Comparison of ENCODE assay signal across 9 cellular contexts in genomic region chr5:173326501-173326960, GRCh38. TPM values are rescaled to one million over a fixed set of nuclear protein-coding genes. Genes with fewer than 3 reads are reported as not detected.
A peak's percentile ranks its signal among the peaks of the same experiment; 100 is the strongest.
DNase-seq lines count a peak whose midpoint lies in the region; ATAC-seq and TF ChIP-seq lines count a peak whose summit lies in the region.
"Had no signal": no experiment of that assay in that cellular context is flagged by ENCODE, and none has a peak within 500 bp of the region (broad histone marks: within the 10 kb centered on the region; RNA-seq: fewer than 3 reads in every experiment).

No MANE protein-coding gene starts in this region.

- H3K36me3 Mint-ChIP-seq in stimulated activated memory B cell treated with anti-CD40 and anti-IgM and Interleukin-4, amounts not matched to agents 10 μg/mL and 1 μg/mL and 100 μg/mL, for 72 hours, result no peaks in the 10 kb centered on the region

- ATAC-seq in stimulated activated memory B cell treated with anti-CD40 and anti-IgM and Interleukin-4, amounts not matched to agents 10 μg/mL and 1 μg/mL and 100 μg/mL, for 72 hours, result no peak

- H3K27me3 Mint-ChIP-seq in stimulated activated memory B cell treated with anti-CD40 and anti-IgM and Interleukin-4, amounts not matched to agents 10 μg/mL and 1 μg/mL and 100 μg/mL, for 72 hours, result peaks cover 73% of the 10 kb centered on the region

- no peak overlapping the region for H3K27ac Mint-ChIP-seq in stimulated activated memory B cell treated with anti-CD40 and anti-IgM and Interleukin-4, amounts not matched to agents 10 μg/mL and 1 μg/mL and 100 μg/mL, for 72 hours

- H3K27ac ChIP-seq in epithelial cell of prostate, result peak overlapping the region; percentile 95
- H3K27ac ChIP-seq: KMS-11 had no signal

- peaks cover 20% of the 10 kb centered on the region for H3K4me1 Mint-ChIP-seq in stimulated activated memory B cell treated with anti-CD40 and anti-IgM and Interleukin-4, amounts not matched to agents 10 μg/mL and 1 μg/mL and 100 μg/mL, for 72 hours

- H3K4me3 ChIP-seq in skeletal muscle cell (ENCODE audit: low read depth, low read length), result peak overlapping the region; percentile 89

- H3K4me3 Mint-ChIP-seq in stimulated activated memory B cell treated with anti-CD40 and anti-IgM and Interleukin-4, amounts not matched to agents 10 μg/mL and 1 μg/mL and 100 μg/mL, for 72 hours, result no peak overlapping the region

- H3K9me3 Mint-ChIP-seq in stimulated activated memory B cell treated with anti-CD40 and anti-IgM and Interleukin-4, amounts not matched to agents 10 μg/mL and 1 μg/mL and 100 μg/mL, for 72 hours, result peaks cover 3% of the 10 kb centered on the region

- DNase-seq in SIG-M5 treated with dmso at 0.1 percent for 504 hours (lab: John Stamatoyannopoulos, UW; ENCODE audit: unreplicated experiment), result peak; percentile 46
- DNase-seq in SIG-M5 (lab: John Stamatoyannopoulos, UW), result no peak
- DNase-seq in epithelial cell of prostate (ENCODE audit: low read depth, low spot score), result no peak
- DNase-seq in skeletal muscle cell (ENCODE audit: low read depth), result peak; percentile 52
- no peak for DNase-seq in superior temporal gyrus (ENCODE audit: extremely low spot score)
- no peak for DNase-seq in activated CD4-positive, alpha-beta T cell treated with anti-CD3 and anti-CD28 coated beads, Interleukin-2, amount 50 U/mL, for 4 hours

TF ChIP-seq in PFSK-1, 5 proteins besides CTCF, POLR2A, EP300 and RAD21:
- TF ChIP-seq REST (IDR thresholded peaks at IDR 0.05; ENCODE audit: insufficient read depth in 1 of 2, low read depth in 2 of 2, low read length in 2 of 2) (no peak), POLR2AphosphoS5 (IDR thresholded peaks at IDR 0.05; ENCODE audit: low read depth, low read length) (no peak), TAF1 (IDR thresholded peaks at IDR 0.05; ENCODE audit: borderline replicate concordance, insufficient read depth, low read length) (no peak), FOXP2 (optimal IDR thresholded peaks at IDR 0.05; ENCODE audit: borderline replicate concordance, extremely low read depth, extremely low read length, insufficient read depth) (no peak), SIN3A (IDR thresholded peaks at IDR 0.05; ENCODE audit: borderline replicate concordance, insufficient read depth, low read length) (peak; percentile 33; the same call in 1 of the 2 replicates)

RNA-seq across cellular contexts. Expression of gene STC2, which starts 1.7 kb away (rescaled TPM):
- 299 TPM for polyA plus RNA-seq in PFSK-1 (2012; ENCODE audit: insufficient read length, low read depth)

Comparison
In these comparisons a context has a peak if more than half of its experiments do, and no peak if none do; other contexts are left out.
1. DNase-seq: peak in SIG-M5 treated with dmso at 0.1 percent for 504 hours (single experiment) and skeletal muscle cell (single experiment); none in SIG-M5 (single experiment), epithelial cell of prostate (single experiment), superior temporal gyrus (single experiment) and activated CD4-positive, alpha-beta T cell treated with anti-CD3 and anti-CD28 coated beads, Interleukin-2, amount 50 U/mL, for 4 hours (0 of 2).